Comparison of ENCODE assay signal across 22 cellular contexts in genomic region chr5:16879191-16879590, GRCh38. TPM values are rescaled to one million over a fixed set of nuclear protein-coding genes. Genes with fewer than 3 reads are reported as not detected.
"Had no signal": no experiment of that assay in that cellular context is flagged by ENCODE, and none has a peak within 500 bp of the region (broad histone marks: within the 10 kb centered on the region; RNA-seq: fewer than 3 reads in every experiment).

No MANE protein-coding gene starts in this region.

- H3K27ac ChIP-seq: brain microvascular endothelial cell, gastroesophageal sphincter, heart left ventricle, prostate gland, suprapubic skin had no signal

- DNase-seq: activated CD4-positive, alpha-beta T cell treated with anti-CD3 and anti-CD28 coated beads, Interleukin-2, amount 10 ng/mL, durations not matched to agents 7 days and 5 days; activated CD8-positive, alpha-beta T cell treated with anti-CD3 and anti-CD28 coated beads, Interleukin-2, amount 10 ng/mL, durations not matched to agents 7 days and 5 days; activated naive CD4-positive, alpha-beta T cell treated with anti-CD3 and anti-CD28 coated beads for 36 hours; activated T-cell treated with anti-CD3 and anti-CD28 coated beads, Interleukin-2, amount 50 U/mL, for 4 hours; brain microvascular endothelial cell; central memory CD4-positive, alpha-beta T cell; cortex of kidney; heart left ventricle; left ventricle myocardium superior; natural killer cell; nucleus accumbens; right cardiac atrium; stimulated activated CD4-positive, alpha-beta T cell treated with anti-CD3 and anti-CD28 coated beads, Interleukin-2, amount 100 ng/mL, for 24 hours; stimulated activated naive CD8-positive, alpha-beta T cell treated with anti-CD3 and anti-CD28 coated beads, Interleukin-15, Interleukin-2, amounts not matched to agents 100 U/mL and 50 U/mL, for 24 hours; T-helper 1 cell; T-helper 9 cell; upper lobe of left lung had no signal

- H3K27me3 Mint-ChIP-seq: activated CD4-positive, alpha-beta T cell treated with anti-CD3 and anti-CD28 coated beads, Interleukin-2, amount 10 ng/mL, durations not matched to agents 7 days and 5 days had no signal

- H3K4me1 Mint-ChIP-seq: activated CD4-positive, alpha-beta T cell treated with anti-CD3 and anti-CD28 coated beads, Interleukin-2, amount 10 ng/mL, durations not matched to agents 7 days and 5 days; memory B cell; natural killer cell had no signal

- H3K36me3 ChIP-seq: gastroesophageal sphincter, heart left ventricle, prostate gland had no signal

- H3K9me3 ChIP-seq: gastroesophageal sphincter, heart left ventricle, prostate gland, suprapubic skin, upper lobe of left lung had no signal

- H3K4me3 ChIP-seq: gastroesophageal sphincter, heart left ventricle, prostate gland, suprapubic skin, upper lobe of left lung had no signal

- ATAC-seq: activated CD8-positive, alpha-beta T cell treated with anti-CD3 and anti-CD28 coated beads, Interleukin-2, amount 10 ng/mL, durations not matched to agents 7 days and 5 days; activated T-cell treated with anti-CD3 and anti-CD28 coated beads, Interleukin-2, amount 50 U/mL, for 4 hours; esophagus mucosa; gastroesophageal sphincter; heart left ventricle; left ventricle myocardium superior; natural killer cell; right cardiac atrium; stimulated activated naive CD8-positive, alpha-beta T cell treated with anti-CD3 and anti-CD28 coated beads, Interleukin-15, Interleukin-2, amounts not matched to agents 100 U/mL and 50 U/mL, for 24 hours had no signal

- H3K4me3 Mint-ChIP-seq: activated CD4-positive, alpha-beta T cell treated with anti-CD3 and anti-CD28 coated beads, Interleukin-2, amount 10 ng/mL, durations not matched to agents 7 days and 5 days; activated CD8-positive, alpha-beta T cell treated with anti-CD3 and anti-CD28 coated beads, Interleukin-2, amount 10 ng/mL, durations not matched to agents 7 days and 5 days; activated naive CD4-positive, alpha-beta T cell treated with anti-CD3 and anti-CD28 coated beads for 36 hours; activated T-cell treated with anti-CD3 and anti-CD28 coated beads, Interleukin-2, amount 50 U/mL, for 4 hours; memory B cell; natural killer cell had no signal

- H3K4me1 ChIP-seq: gastroesophageal sphincter had no signal

- H3K27me3 ChIP-seq: brain microvascular endothelial cell, gastroesophageal sphincter, heart left ventricle, suprapubic skin, upper lobe of left lung had no signal

- H3K27ac Mint-ChIP-seq: activated CD4-positive, alpha-beta T cell treated with anti-CD3 and anti-CD28 coated beads, Interleukin-2, amount 10 ng/mL, durations not matched to agents 7 days and 5 days; activated CD8-positive, alpha-beta T cell treated with anti-CD3 and anti-CD28 coated beads, Interleukin-2, amount 10 ng/mL, durations not matched to agents 7 days and 5 days; activated naive CD4-positive, alpha-beta T cell treated with anti-CD3 and anti-CD28 coated beads for 36 hours; memory B cell; natural killer cell had no signal

- H3K36me3 Mint-ChIP-seq: memory B cell, natural killer cell had no signal

RNA-seq across cellular contexts. Expression of gene MYO10, which starts 56.9 kb away (rescaled TPM):
- total RNA-seq: activated CD8-positive, alpha-beta T cell treated with anti-CD3 and anti-CD28 coated beads, Interleukin-2, amount 10 ng/mL, durations not matched to agents 7 days and 5 days had no signal
